In the genomic region with DNA sequence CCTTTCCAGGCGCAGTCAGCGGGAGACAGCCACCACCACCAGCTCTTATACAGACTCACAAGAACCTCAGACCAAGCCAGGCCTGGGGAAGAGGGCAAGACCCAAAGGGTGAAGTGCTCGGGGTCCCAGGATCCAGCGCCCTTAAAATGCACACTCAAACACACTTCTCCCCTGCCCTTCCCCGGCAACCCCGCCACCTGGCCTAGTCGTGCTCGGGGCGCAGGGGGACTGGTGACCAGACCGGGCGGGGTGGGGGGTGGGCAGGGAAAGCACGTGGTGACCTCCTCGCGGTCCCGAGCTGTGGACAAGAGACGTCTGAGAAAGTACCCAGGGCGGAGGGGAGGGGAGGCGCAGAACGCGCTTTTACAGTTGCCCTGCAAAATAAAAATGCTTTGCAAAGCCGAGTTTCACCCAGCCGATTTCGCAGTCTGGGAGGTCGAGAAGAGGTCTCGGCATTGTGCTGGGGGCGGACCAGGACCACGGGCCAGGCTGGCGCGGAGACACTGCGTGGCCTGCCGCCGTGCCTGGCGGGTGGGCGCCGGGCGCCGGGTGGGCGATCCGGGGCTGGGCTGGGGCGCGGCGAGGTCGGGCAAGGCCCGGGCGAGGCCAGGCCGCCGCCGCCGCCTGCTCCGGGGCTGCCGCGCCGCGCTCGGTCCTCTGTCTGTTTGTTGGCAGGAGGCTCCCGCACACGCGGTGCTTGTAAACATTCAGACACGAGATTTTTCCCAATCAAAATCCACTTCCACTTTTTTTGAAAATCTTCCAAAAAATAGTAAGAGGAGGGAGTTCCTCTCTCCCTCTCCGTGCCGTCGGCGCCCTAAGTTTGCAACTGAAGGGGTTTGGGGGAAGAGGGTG, we compare ENCODE assay signal across 8 cellular contexts. TPM values are rescaled to one million over a fixed set of nuclear protein-coding genes. Genes with fewer than 3 reads are reported as not detected.
A peak's percentile ranks its signal among the peaks of the same experiment; 100 is the strongest.
DNase-seq lines count a peak whose midpoint lies in the region; TF ChIP-seq lines count a peak whose summit lies in the region.

No MANE protein-coding gene starts in this region.

- no TSS peak for BruUV-seq in MCF 10A (replicated peaks; lab: Mats Ljungman, UMichigan)

- no peaks in the 10 kb centered on the region for H3K27me3 Mint-ChIP-seq in MCF 10A (ENCODE audit: insufficient read depth, unreplicated experiment)
- H3K27me3 Mint-ChIP-seq in type B pancreatic cell: peaks cover 15% of the 10 kb centered on the region

- H3K9me3 Mint-ChIP-seq in MCF 10A (ENCODE audit: unreplicated experiment) (no peaks in the 10 kb centered on the region), type B pancreatic cell (no peaks in the 10 kb centered on the region)

- intact Hi-C loops in MCF 10A (cut with micrococcal nuclease): loop anchor here (2.0 to 10.0 kb wide), 6 partner anchors 289 to 1981 kb away; no protein-coding TSS in a partner anchor

- no peak for TF ChIP-seq RAD21 in liver (IDR thresholded peaks at IDR 0.05)

- H3K36me3 ChIP-seq in liver (ENCODE audit: control insufficient read depth in 4 of 4, insufficient read depth in 3 of 4, low read depth in 1 of 4, low read length in 3 of 4): no peaks in the 10 kb centered on the region

- WGBS in liver: 4% methylated on average over 63 of the region's 63 CpGs

- H3K27ac ChIP-seq in liver (ENCODE audit: low read depth in 1 of 2, low read length in 2 of 2): no peak overlapping the region

- POLR2A ChIA-PET in MCF 10A (lab: Yijun Ruan, JAX): interaction anchor here (0.6 to 2.3 kb wide), 8 partner anchors 10 to 1917 kb away, joined by 3 to 7 read pairs (median 3); no protein-coding TSS in a partner anchor

- H3K4me3 Mint-ChIP-seq in MCF 10A (ENCODE audit: unreplicated experiment) (peak overlapping the region; percentile 88), type B pancreatic cell (peak overlapping the region; percentile 98)

- peaks cover 30 to 60% (median 46%) of the 10 kb centered on the region in 4 donors for H3K4me1 ChIP-seq in liver (ENCODE audit: control insufficient read depth in 4 of 4, insufficient read depth in 4 of 4, low read length in 3 of 4)

- H3K27ac Mint-ChIP-seq in MCF 10A (ENCODE audit: low read depth, unreplicated experiment) (peak overlapping the region; percentile 80), type B pancreatic cell (peak overlapping the region; percentile 95)

- H3K4me3 ChIP-seq in liver (ENCODE audit: low read depth in 1 of 3, low read length in 3 of 3): peak overlapping the region in 2 of 3 donors; percentile 11 to 69

- H3K9ac ChIP-seq in liver (ENCODE audit: low read depth in 1 of 2, low read length in 2 of 2): no peak overlapping the region

- CTCF ChIA-PET in MCF 10A (lab: Yijun Ruan, JAX): interaction anchor here (0.6 to 2.3 kb wide), 7 partner anchors 9 to 1527 kb away, joined by 3 to 12 read pairs (median 4); no protein-coding TSS in a partner anchor

- H3K4me1 Mint-ChIP-seq in MCF 10A (ENCODE audit: insufficient read depth, unreplicated experiment) (peaks cover 15% of the 10 kb centered on the region), type B pancreatic cell (ENCODE audit: unreplicated experiment) (peaks cover 30% of the 10 kb centered on the region)

- no peak for TF ChIP-seq CTCF in MCF 10A (IDR thresholded peaks at IDR 0.05; ENCODE audit: unreplicated experiment)
- no peak for TF ChIP-seq CTCF in liver (IDR thresholded peaks at IDR 0.05; ENCODE audit: low read depth, low read length, missing input control)
- no peak for TF ChIP-seq CTCF in type B pancreatic cell (conservative IDR thresholded peaks at IDR 0.05)

- DNase-seq in SIG-M5 treated with dmso at 0.1 percent for 504 hours (lab: John Stamatoyannopoulos, UW; ENCODE audit: unreplicated experiment) (peak; percentile 57), SIG-M5 (lab: John Stamatoyannopoulos, UW) (no peak), NCI-H2171 (lab: John Stamatoyannopoulos, UW) (peak; percentile 48), MCF 10A (ENCODE audit: unreplicated experiment) (peak; percentile 71), type B pancreatic cell (ENCODE audit: extremely low spot score, unreplicated experiment) (no peak), hepatic stellate cell (ENCODE audit: low spot score) (no peak), NCI-H2196 (lab: John Stamatoyannopoulos, UW; ENCODE audit: unreplicated experiment) (no peak)

- H3K36me3 Mint-ChIP-seq in MCF 10A (ENCODE audit: insufficient read depth, unreplicated experiment) (no peaks in the 10 kb centered on the region), type B pancreatic cell (peaks cover 9% of the 10 kb centered on the region)

- no peaks in the 10 kb centered on the region for H3K27me3 ChIP-seq in liver (ENCODE audit: control insufficient read depth in 4 of 4, insufficient read depth in 4 of 4, low read length in 3 of 4)

- no peaks in the 10 kb centered on the region for H3K9me3 ChIP-seq in liver (ENCODE audit: control insufficient read depth in 4 of 4, low read length in 3 of 4)

TF ChIP-seq in liver, 16 proteins besides CTCF, POLR2A, EP300 and RAD21:
- TF ChIP-seq GABPA (IDR thresholded peaks at IDR 0.05 in 1 of 2, conservative IDR thresholded peaks at IDR 0.05 in 1 of 2) (no peak), RXRA (IDR thresholded peaks at IDR 0.05) (no peak)
- TF ChIP-seq, protein P1, sequence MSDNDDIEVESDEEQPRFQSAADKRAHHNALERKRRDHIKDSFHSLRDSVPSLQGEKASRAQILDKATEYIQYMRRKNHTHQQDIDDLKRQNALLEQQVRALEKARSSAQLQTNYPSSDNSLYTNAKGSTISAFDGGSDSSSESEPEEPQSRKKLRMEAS (IDR thresholded peaks at IDR 0.05): peak; percentile 39
- TF ChIP-seq, protein P2, sequence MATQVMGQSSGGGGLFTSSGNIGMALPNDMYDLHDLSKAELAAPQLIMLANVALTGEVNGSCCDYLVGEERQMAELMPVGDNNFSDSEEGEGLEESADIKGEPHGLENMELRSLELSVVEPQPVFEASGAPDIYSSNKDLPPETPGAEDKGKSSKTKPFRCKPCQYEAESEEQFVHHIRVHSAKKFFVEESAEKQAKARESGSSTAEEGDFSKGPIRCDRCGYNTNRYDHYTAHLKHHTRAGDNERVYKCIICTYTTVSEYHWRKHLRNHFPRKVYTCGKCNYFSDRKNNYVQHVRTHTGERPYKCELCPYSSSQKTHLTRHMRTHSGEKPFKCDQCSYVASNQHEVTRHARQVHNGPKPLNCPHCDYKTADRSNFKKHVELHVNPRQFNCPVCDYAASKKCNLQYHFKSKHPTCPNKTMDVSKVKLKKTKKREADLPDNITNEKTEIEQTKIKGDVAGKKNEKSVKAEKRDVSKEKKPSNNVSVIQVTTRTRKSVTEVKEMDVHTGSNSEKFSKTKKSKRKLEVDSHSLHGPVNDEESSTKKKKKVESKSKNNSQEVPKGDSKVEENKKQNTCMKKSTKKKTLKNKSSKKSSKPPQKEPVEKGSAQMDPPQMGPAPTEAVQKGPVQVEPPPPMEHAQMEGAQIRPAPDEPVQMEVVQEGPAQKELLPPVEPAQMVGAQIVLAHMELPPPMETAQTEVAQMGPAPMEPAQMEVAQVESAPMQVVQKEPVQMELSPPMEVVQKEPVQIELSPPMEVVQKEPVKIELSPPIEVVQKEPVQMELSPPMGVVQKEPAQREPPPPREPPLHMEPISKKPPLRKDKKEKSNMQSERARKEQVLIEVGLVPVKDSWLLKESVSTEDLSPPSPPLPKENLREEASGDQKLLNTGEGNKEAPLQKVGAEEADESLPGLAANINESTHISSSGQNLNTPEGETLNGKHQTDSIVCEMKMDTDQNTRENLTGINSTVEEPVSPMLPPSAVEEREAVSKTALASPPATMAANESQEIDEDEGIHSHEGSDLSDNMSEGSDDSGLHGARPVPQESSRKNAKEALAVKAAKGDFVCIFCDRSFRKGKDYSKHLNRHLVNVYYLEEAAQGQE (IDR thresholded peaks at IDR 0.05): no peak

RNA-seq across cellular contexts. Expression of a gene that starts 2.0 kb away (rescaled TPM):
- total RNA-seq in MCF 10A (2022): 4.3 and 5.3 TPM in 2 replicates
- total RNA-seq in liver: 1 to 10 TPM in 1 of 2 donors, under 1 TPM in 1; 0.50 to 8.5 TPM
- under 1 TPM; 0.08 to 0.43 TPM for polyA plus RNA-seq in liver
- total RNA-seq in type B pancreatic cell (ENCODE audit: low replicate concordance): 47.9 and 53.1 TPM in 2 replicates

Comparison
In these comparisons a context has a peak if more than half of its experiments do, and no peak if none do; other contexts are left out.
1. DNase-seq: peak in SIG-M5 treated with dmso at 0.1 percent for 504 hours (single experiment), NCI-H2171 (single experiment) and MCF 10A (single experiment); none in SIG-M5 (single experiment), type B pancreatic cell (single experiment), hepatic stellate cell (single experiment) and NCI-H2196 (single experiment).